Comparison of ENCODE assay signal across 8 cellular contexts in the genomic region with DNA sequence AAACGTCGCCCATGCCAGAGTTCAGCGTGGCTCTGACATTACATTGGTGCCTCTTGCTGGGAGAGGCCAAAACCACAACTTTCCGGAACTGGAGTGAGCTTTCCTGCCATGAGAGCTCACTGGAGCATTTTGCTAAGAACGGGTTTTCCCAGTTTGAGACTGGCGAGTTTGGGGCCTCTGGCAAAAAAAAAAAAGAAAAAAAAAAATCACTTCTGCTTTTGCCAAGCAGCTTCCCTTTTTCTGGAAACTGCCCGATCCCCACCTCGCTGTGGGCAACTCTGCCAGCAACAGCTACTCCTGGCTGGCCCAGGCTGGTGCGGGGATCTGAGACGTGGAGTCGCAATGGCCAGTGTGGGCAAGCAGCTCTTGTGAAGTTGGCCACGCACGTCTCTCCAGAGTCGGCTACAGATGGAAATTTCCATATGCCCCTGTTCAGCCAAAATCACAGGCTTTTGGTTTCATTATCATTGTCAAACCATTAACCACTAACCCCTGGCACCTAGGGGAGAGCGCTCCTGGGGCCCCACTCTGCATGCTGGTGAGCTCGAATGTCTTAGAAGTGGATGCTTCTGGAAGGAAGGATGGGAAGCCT. TPM values are rescaled to one million over a fixed set of nuclear protein-coding genes. Genes with fewer than 3 reads are reported as not detected.
DNase-seq lines count a peak whose midpoint lies in the region; TF ChIP-seq lines count a peak whose summit lies in the region.

No MANE protein-coding gene starts in this region.

- CTCF ChIA-PET in SK-N-SH (lab: Yijun Ruan, JAX), result interaction anchor here (3.3 kb wide), 1 partner anchor 68 kb away, joined by 17 read pairs; no protein-coding TSS in a partner anchor

- TF ChIP-seq CTCF in vagina (IDR thresholded peaks at IDR 0.05) (no peak), SK-N-SH (IDR thresholded peaks at IDR 0.05) (no peak)

- H3K36me3 ChIP-seq in vagina (no peaks in the 10 kb centered on the region), SK-N-SH (replicated peaks in 1 of 2; ENCODE audit: control insufficient read depth in 1 of 2, insufficient read depth in 2 of 2, low read length in 1 of 2) (no peaks in the 10 kb centered on the region)

- H3K9me2 ChIP-seq in SK-N-SH, result no peaks in the 10 kb centered on the region

- H3F3A ChIP-seq in SK-N-SH (replicated peaks; ENCODE audit: insufficient read depth), result no peaks in the 10 kb centered on the region

- WGBS in SK-N-SH (ENCODE audit: low lambda C conversion rate), result 76% methylated on average over 16 of the region's 16 CpGs

- POLR2A ChIA-PET in SK-N-SH (lab: Yijun Ruan, JAX), result no interaction called here

- no peak overlapping the region for H3K4me2 ChIP-seq in SK-N-SH

- H3K79me2 ChIP-seq in SK-N-SH (ENCODE audit: insufficient read depth), result no peaks in the 10 kb centered on the region

- H3K9me3 ChIP-seq in vagina (no peaks in the 10 kb centered on the region), SK-N-SH (no peaks in the 10 kb centered on the region)

- H3K27me3 ChIP-seq in vagina, result no peaks in the 10 kb centered on the region
- H3K27me3 ChIP-seq in SK-N-SH (ENCODE audit: insufficient read depth), result peaks cover 36% of the 10 kb centered on the region

- TF ChIP-seq RAD21 in SK-N-SH (IDR thresholded peaks at IDR 0.05; ENCODE audit: low read length), result no peak

- DNase-seq in GDM1 (lab: John Stamatoyannopoulos, UW) (peak; percentile 82), HPDE6-E6E7 (ENCODE audit: extremely low spot score) (peak; percentile 47), left kidney (ENCODE audit: low read depth, low spot score) (peak; percentile 71), vagina (ENCODE audit: extremely low spot score in 2 of 2) (no peak), T-helper 9 cell (no peak), foreskin melanocyte (no peak), SK-N-SH (no peak)
- DNase-seq in activated T-helper 9 cell treated with anti-CD3 and anti-CD28 coated beads, Interleukin-2, amount 50 U/mL, for 16 hours (ENCODE audit: low read depth), result peak; percentile 5

- H2AFZ ChIP-seq in SK-N-SH (ENCODE audit: low read depth), result no peak overlapping the region

- H4K20me1 ChIP-seq in SK-N-SH (ENCODE audit: insufficient read depth), result no peaks in the 10 kb centered on the region

- no peak for TF ChIP-seq POLR2A in vagina (IDR thresholded peaks at IDR 0.05)

- no peak for TF ChIP-seq EP300 in SK-N-SH (IDR thresholded peaks at IDR 0.05; ENCODE audit: borderline replicate concordance in 1 of 2, low read depth in 1 of 2, low read length in 1 of 2)

- H3K9ac ChIP-seq in SK-N-SH, result no peak overlapping the region

- H3K4me1 ChIP-seq in vagina, result peaks cover 31% of the 10 kb centered on the region
- H3K4me1 ChIP-seq in SK-N-SH (ENCODE audit: control insufficient read depth in 1 of 2, insufficient read depth in 2 of 2, low read depth in 1 of 2, low read length in 1 of 2), result peaks cover 0 to 5% of the 10 kb centered on the region in 2 experiments; a peak in 1 of 4 replicates

- H3K27ac ChIP-seq in vagina, result peak overlapping the region; percentile 35
- H3K27ac ChIP-seq in SK-N-SH (ENCODE audit: low read depth in 2 of 2, low read length in 1 of 2), result no peak overlapping the region

- intact Hi-C loops in vagina (cut with DNase I), result loop anchor here (5.0 kb wide), 1 partner anchor 69 kb away; no protein-coding TSS in a partner anchor

- peak overlapping the region in 1 of 2 donors; percentile 17 for H3K4me3 ChIP-seq in vagina
- no peak overlapping the region for H3K4me3 ChIP-seq in SK-N-SH (ENCODE audit: low read depth in 2 of 2, low read length in 1 of 2)

TF ChIP-seq in SK-N-SH, 30 proteins besides CTCF, POLR2A, EP300 and RAD21:
- no peak for TF ChIP-seq TCF12 (IDR thresholded peaks at IDR 0.05)
- TF ChIP-seq TEAD4 (IDR thresholded peaks at IDR 0.05; ENCODE audit: borderline replicate concordance, insufficient read depth), result no peak
- no peak for TF ChIP-seq USF2 (IDR thresholded peaks at IDR 0.05; ENCODE audit: borderline replicate concordance, low read depth, low read length)
- no peak for TF ChIP-seq IRF3 (IDR thresholded peaks at IDR 0.05; ENCODE audit: low read depth, low read length)
- TF ChIP-seq ZBTB33 (IDR thresholded peaks at IDR 0.05; ENCODE audit: borderline replicate concordance, low read depth), result no peak
- no peak for TF ChIP-seq YY1 (IDR thresholded peaks at IDR 0.05; ENCODE audit: low read depth)
- no peak for TF ChIP-seq TAF1 (IDR thresholded peaks at IDR 0.05; ENCODE audit: borderline replicate concordance, low read depth, low read length)
- TF ChIP-seq CHD2 (IDR thresholded peaks at IDR 0.05; ENCODE audit: low read length, partially characterized antibody), result no peak
- TF ChIP-seq RFX5 (IDR thresholded peaks at IDR 0.05; ENCODE audit: low read length), result no peak

RNA-seq across cellular contexts. Expression of gene PRKAG2, which starts 25.7 kb away (rescaled TPM):
- 25.0 TPM for total RNA-seq in vagina
- polyA plus RNA-seq in SK-N-SH (2012; rRNA removed), result 51.6 and 62.0 TPM in 2 replicates
- polyA plus RNA-seq in SK-N-SH (2012; cell fraction: cytosol; rRNA removed), result 62.5 and 87.1 TPM in 2 replicates
- polyA plus RNA-seq in SK-N-SH (2012; cell fraction: nucleus; rRNA removed), result 49.2 and 76.3 TPM in 2 replicates

Comparison
In these comparisons a context has a peak if more than half of its experiments do, and no peak if none do; other contexts are left out.
1. DNase-seq: peak in GDM1 (single experiment), HPDE6-E6E7 (single experiment), activated T-helper 9 cell treated with anti-CD3 and anti-CD28 coated beads, Interleukin-2, amount 50 U/mL, for 16 hours (single experiment) and left kidney (single experiment); none in vagina (0 of 2), T-helper 9 cell (single experiment), foreskin melanocyte (single experiment) and SK-N-SH (single experiment).